Comparison of ENCODE assay signal across 17 cellular contexts in the genomic region with DNA sequence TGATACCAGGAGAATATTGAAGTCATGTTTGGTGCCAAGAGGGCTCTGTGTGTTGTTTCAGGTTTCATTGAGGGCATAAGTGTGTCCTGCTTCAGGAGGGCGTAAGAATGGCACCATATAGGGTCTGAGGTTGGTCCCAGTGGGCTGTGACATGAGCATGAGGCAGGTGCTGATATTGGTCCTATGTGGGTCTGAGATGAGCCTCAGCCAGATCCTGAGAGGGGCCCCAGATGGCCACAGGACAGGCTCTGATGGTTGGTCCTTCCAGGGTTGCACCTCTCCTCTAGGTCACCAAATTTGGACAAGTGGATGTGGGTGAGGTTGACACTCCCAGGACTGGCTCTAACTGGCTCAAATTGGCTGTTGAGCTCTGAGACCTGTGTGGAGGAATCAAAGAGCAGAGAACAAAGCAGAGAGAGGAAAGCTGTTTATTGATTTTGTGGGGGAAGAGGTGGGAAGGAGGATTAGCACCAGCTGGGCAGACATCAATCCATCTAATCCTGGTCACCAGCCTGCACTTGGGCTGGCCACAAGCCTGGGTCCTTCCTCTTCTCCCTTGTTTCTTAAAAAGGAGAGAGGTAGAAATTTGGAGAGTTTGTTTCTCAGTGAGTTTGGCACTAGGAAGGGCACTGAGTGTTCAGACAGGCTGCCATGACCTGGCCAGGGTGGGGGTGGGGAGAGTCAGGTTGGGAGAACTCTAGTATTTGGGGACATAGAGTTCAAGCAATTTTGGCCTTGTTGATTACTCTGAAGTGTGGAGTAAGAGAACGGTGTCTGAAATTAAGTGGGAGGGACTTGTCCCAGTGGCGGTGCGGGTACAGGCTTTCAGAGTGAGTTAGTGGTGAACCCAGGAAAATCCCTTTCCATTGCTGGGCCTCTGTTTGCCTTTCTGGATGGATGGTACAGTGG. TPM values are rescaled to one million over a fixed set of nuclear protein-coding genes. Genes with fewer than 3 reads are reported as not detected.
DNase-seq lines count a peak whose midpoint lies in the region; ATAC-seq and TF ChIP-seq lines count a peak whose summit lies in the region.
"Had no signal": no experiment of that assay in that cellular context is flagged by ENCODE, and none has a peak within 500 bp of the region (broad histone marks: within the 10 kb centered on the region; RNA-seq: fewer than 3 reads in every experiment).

No MANE protein-coding gene starts in this region.

- TF ChIP-seq CTCF in esophagus muscularis mucosa (IDR thresholded peaks at IDR 0.05) (no peak), neural progenitor cell (IDR thresholded peaks at IDR 0.05) (no peak)
- TF ChIP-seq CTCF in activated CD8-positive, alpha-beta T cell treated with anti-CD3 and anti-CD28 coated beads for 36 hours (IDR thresholded peaks at IDR 0.05): no peak

- no peak for TF ChIP-seq POLR2A in esophagus muscularis mucosa (IDR thresholded peaks at IDR 0.05; ENCODE audit: low read depth)

- H3K4me3 ChIP-seq in esophagus muscularis mucosa: no peak overlapping the region
- H3K4me3 ChIP-seq in neural progenitor cell: no peak overlapping the region
- H3K4me3 ChIP-seq in SJCRH30: no peak overlapping the region
- H3K4me3 ChIP-seq: BLaER1 treated with 17β-estradiol and CSF1 and Interleukin-3, amounts not matched to agents 10 nM and 100 nM; GM12878 had no signal

- peaks cover 8% of the 10 kb centered on the region for H3K27me3 Mint-ChIP-seq in neural progenitor cell (ENCODE audit: insufficient read depth, low read depth)
- H3K27me3 Mint-ChIP-seq in activated CD8-positive, alpha-beta T cell treated with anti-CD3 and anti-CD28 coated beads for 36 hours: peaks cover 14% of the 10 kb centered on the region

- H3K27me3 ChIP-seq in esophagus muscularis mucosa: peaks cover 0 to 28% (median 5%) of the 10 kb centered on the region in 4 donors
- H3K27me3 ChIP-seq in neural progenitor cell: peaks cover 15% of the 10 kb centered on the region
- peaks cover 4% of the 10 kb centered on the region; the same call in 1 of the 2 replicates for H3K27me3 ChIP-seq in SJCRH30
- H3K27me3 ChIP-seq: BLaER1 treated with 17β-estradiol and CSF1 and Interleukin-3, amounts not matched to agents 10 nM and 100 nM had no signal

- H3K9me3 Mint-ChIP-seq in neural progenitor cell: peaks cover 2% of the 10 kb centered on the region
- peaks cover 2% of the 10 kb centered on the region for H3K9me3 Mint-ChIP-seq in activated CD8-positive, alpha-beta T cell treated with anti-CD3 and anti-CD28 coated beads for 36 hours

- ATAC-seq in activated CD8-positive, alpha-beta T cell treated with anti-CD3 and anti-CD28 coated beads for 36 hours: no peak
- ATAC-seq: GM12878, HepG2 had no signal

- H3K4me3 Mint-ChIP-seq in neural progenitor cell: peak overlapping the region; percentile 12
- no peak overlapping the region for H3K4me3 Mint-ChIP-seq in activated CD8-positive, alpha-beta T cell treated with anti-CD3 and anti-CD28 coated beads for 36 hours
- H3K4me3 Mint-ChIP-seq: CD4-positive, CD25-positive, alpha-beta regulatory T cell had no signal

- H3K9ac ChIP-seq in neural progenitor cell: no peak overlapping the region
- H3K9ac ChIP-seq: BLaER1 treated with 17β-estradiol and CSF1 and Interleukin-3, amounts not matched to agents 10 nM and 100 nM had no signal

- H3K36me3 Mint-ChIP-seq in neural progenitor cell: no peaks in the 10 kb centered on the region
- H3K36me3 Mint-ChIP-seq in activated CD8-positive, alpha-beta T cell treated with anti-CD3 and anti-CD28 coated beads for 36 hours (ENCODE audit: low read depth): peaks cover 3% of the 10 kb centered on the region
- H3K36me3 Mint-ChIP-seq: CD4-positive, CD25-positive, alpha-beta regulatory T cell had no signal

- CTCF ChIA-PET in activated CD8-positive, alpha-beta T cell treated with anti-CD3 and anti-CD28 coated beads for 36 hours (lab: Charles Lee): no interaction called here

- peak overlapping the region; percentile 35 for H3K4me2 ChIP-seq in neural progenitor cell
- H3K4me2 ChIP-seq: BLaER1 treated with 17β-estradiol and CSF1 and Interleukin-3, amounts not matched to agents 10 nM and 100 nM had no signal

- intact Hi-C loops in esophagus muscularis mucosa (cut with DNase I): no loop called here
- intact Hi-C loops in activated CD8-positive, alpha-beta T cell treated with anti-CD3 and anti-CD28 coated beads for 36 hours (cut with micrococcal nuclease): no loop called here

- H3K36me3 ChIP-seq in esophagus muscularis mucosa (no peaks in the 10 kb centered on the region), neural progenitor cell (no peaks in the 10 kb centered on the region), SJCRH30 (no peaks in the 10 kb centered on the region)
- H3K36me3 ChIP-seq: BLaER1 treated with 17β-estradiol and CSF1 and Interleukin-3, amounts not matched to agents 10 nM and 100 nM had no signal

- DNase-seq in activated CD8-positive, alpha-beta memory T cell treated with anti-CD3 and anti-CD28 coated beads for 24 hours: peak; percentile 28
- DNase-seq in activated CD8-positive, alpha-beta memory T cell treated with anti-CD3 and anti-CD28 coated beads, Interleukin-2, amount 50 U/mL, for 48 hours: no peak
- peak; percentile 57 for DNase-seq in esophagus muscularis mucosa (ENCODE audit: extremely low spot score)
- no peak for DNase-seq in neural progenitor cell (ENCODE audit: low spot score)
- no peak for DNase-seq in activated naive CD4-positive, alpha-beta T cell treated with Interleukin-2 at 50 U/mL for 16 hours
- no peak for DNase-seq in NCI-H2029 (lab: John Stamatoyannopoulos, UW)
- no peak for DNase-seq in SJCRH30
- DNase-seq in activated CD8-positive, alpha-beta T cell treated with anti-CD3 and anti-CD28 coated beads for 36 hours: no peak
- DNase-seq: 8988T; ACHN; CD4-positive, CD25-positive, alpha-beta regulatory T cell; DMS 273 treated with DMSO at 0.1 percent for 48 hours; DMS79 had no signal

- no peak for TF ChIP-seq EP300 in esophagus muscularis mucosa (IDR thresholded peaks at IDR 0.05)

- H3K79me2 ChIP-seq in neural progenitor cell (ENCODE audit: low read depth): no peaks in the 10 kb centered on the region

- POLR2A ChIA-PET in activated CD8-positive, alpha-beta T cell treated with anti-CD3 and anti-CD28 coated beads for 36 hours (lab: Charles Lee): interaction anchor here (0.6 kb wide), 1 partner anchor 21 kb away, joined by 3 read pairs; no protein-coding TSS in a partner anchor

- H3K9me3 ChIP-seq in esophagus muscularis mucosa (no peaks in the 10 kb centered on the region), neural progenitor cell (ENCODE audit: low read depth) (no peaks in the 10 kb centered on the region), SJCRH30 (replicated peaks) (no peaks in the 10 kb centered on the region)

- WGBS in esophagus muscularis mucosa: 88% methylated on average over 4 of the region's 4 CpGs

- H3K4me1 Mint-ChIP-seq in neural progenitor cell: peaks cover 2% of the 10 kb centered on the region
- peaks cover 4% of the 10 kb centered on the region for H3K4me1 Mint-ChIP-seq in activated CD8-positive, alpha-beta T cell treated with anti-CD3 and anti-CD28 coated beads for 36 hours (ENCODE audit: low read depth)

- no peak overlapping the region for H3K27ac ChIP-seq in esophagus muscularis mucosa (replicated peaks in 1 of 4)
- H3K27ac ChIP-seq in neural progenitor cell: no peak overlapping the region
- no peak overlapping the region for H3K27ac ChIP-seq in SJCRH30
- H3K27ac ChIP-seq: BLaER1 treated with 17β-estradiol and CSF1 and Interleukin-3, amounts not matched to agents 10 nM and 100 nM had no signal

- H3K4me1 ChIP-seq in esophagus muscularis mucosa: no peaks in the 10 kb centered on the region
- no peaks in the 10 kb centered on the region for H3K4me1 ChIP-seq in neural progenitor cell
- 0 out of 2 replicates have a peak, but pooled peaks cover 5% of the 10 kb centered on the region for H3K4me1 ChIP-seq in SJCRH30
- H3K4me1 ChIP-seq: BLaER1 treated with 17β-estradiol and CSF1 and Interleukin-3, amounts not matched to agents 10 nM and 100 nM had no signal

- no peaks in the 10 kb centered on the region for H3F3A ChIP-seq in neural progenitor cell (ENCODE audit: low read depth)

- no peak overlapping the region for H3K27ac Mint-ChIP-seq in neural progenitor cell
- no peak overlapping the region for H3K27ac Mint-ChIP-seq in activated CD8-positive, alpha-beta T cell treated with anti-CD3 and anti-CD28 coated beads for 36 hours

- H2AFZ ChIP-seq in neural progenitor cell (replicated peaks): no peak overlapping the region

- H4K20me1 ChIP-seq in neural progenitor cell (ENCODE audit: low read depth): no peaks in the 10 kb centered on the region
- H4K20me1 ChIP-seq: BLaER1 treated with 17β-estradiol and CSF1 and Interleukin-3, amounts not matched to agents 10 nM and 100 nM had no signal

RNA-seq across cellular contexts. Expression of a gene that starts 38.7 kb away (rescaled TPM):
- total RNA-seq in esophagus muscularis mucosa (not detected), neural progenitor cell (ENCODE audit: low replicate concordance) (not detected in 2 replicates)
- total RNA-seq in SJCRH30 (2014; rRNA removed; shearing (Covaris generic)): not detected in 2 replicates
- total RNA-seq in activated CD8-positive, alpha-beta T cell treated with anti-CD3 and anti-CD28 coated beads for 36 hours: not detected
- total RNA-seq: CD4-positive, CD25-positive, alpha-beta regulatory T cell; G401; HepG2 had no signal

RNA-seq across cellular contexts. Expression of a gene that starts 58.5 kb away (rescaled TPM):
- total RNA-seq in esophagus muscularis mucosa (not detected), neural progenitor cell (ENCODE audit: low replicate concordance) (not detected in 2 replicates)
- total RNA-seq in SJCRH30 (2014; rRNA removed; shearing (Covaris generic)): not detected in 2 replicates
- total RNA-seq in activated CD8-positive, alpha-beta T cell treated with anti-CD3 and anti-CD28 coated beads for 36 hours: not detected
- total RNA-seq: CD4-positive, CD25-positive, alpha-beta regulatory T cell; G401; GM12878; HepG2 had no signal

Comparison
In these comparisons a context has a peak if more than half of its experiments do, and no peak if none do; other contexts are left out.
1. DNase-seq: peak in activated CD8-positive, alpha-beta memory T cell treated with anti-CD3 and anti-CD28 coated beads for 24 hours (single experiment) and esophagus muscularis mucosa (single experiment); none in activated CD8-positive, alpha-beta memory T cell treated with anti-CD3 and anti-CD28 coated beads, Interleukin-2, amount 50 U/mL, for 48 hours (single experiment), neural progenitor cell (single experiment), activated naive CD4-positive, alpha-beta T cell treated with Interleukin-2 at 50 U/mL for 16 hours (single experiment), NCI-H2029 (single experiment), SJCRH30 (0 of 2) and activated CD8-positive, alpha-beta T cell treated with anti-CD3 and anti-CD28 coated beads for 36 hours (single experiment).